Comparison of ENCODE assay signal across 23 cellular contexts in genomic region chrX:139026406-139027200, GRCh38.
A peak's percentile ranks its signal among the peaks of the same experiment; 100 is the strongest.
DNase-seq lines count a peak whose midpoint lies in the region; FAIRE-seq and TF ChIP-seq lines count a peak whose summit lies in the region.
"Had no signal": no experiment of that assay in that cellular context is flagged by ENCODE, and none has a peak within 500 bp of the region (broad histone marks: within the 10 kb centered on the region; RNA-seq: fewer than 3 reads in every experiment).

No MANE protein-coding gene starts in this region.

- H3K36me3 ChIP-seq in bronchial epithelial cell (ENCODE audit: control insufficient read depth, insufficient read depth, low read length) = no peaks in the 10 kb centered on the region

- no peak overlapping the region for H3K4me3 ChIP-seq in AG10803 (ENCODE audit: low read length)
- H3K4me3 ChIP-seq in bronchial epithelial cell (ENCODE audit: low read depth, low read length) = no peak overlapping the region

- no peaks in the 10 kb centered on the region for H3K27me3 ChIP-seq in bronchial epithelial cell (ENCODE audit: control insufficient read depth, insufficient read depth, low read length)

- DNase-seq in AG10803 (ENCODE audit: low read depth) = peak; percentile 4
- peak; percentile 84 for DNase-seq in M059J (ENCODE audit: low read depth)
- DNase-seq in bronchial epithelial cell (ENCODE audit: low read depth) = peak; percentile 29
- peak; percentile 5 for DNase-seq in myocyte (ENCODE audit: low read depth)
- DNase-seq in cerebellum (ENCODE audit: low spot score) = no peak
- DNase-seq in putamen (ENCODE audit: low spot score) = no peak
- no peak for DNase-seq in OCI-M2 (lab: John Stamatoyannopoulos, UW; ENCODE audit: unreplicated experiment)
- DNase-seq: C1 segment of cervical spinal cord; CD4-positive, alpha-beta memory T cell; COR-L47; IMR-90; KG1; NCI-H1092; NCI-H1417 treated with DMSO at 0.1 percent for 48 hours; NCI-H187; NCI-H2081 treated with DMSO at 0.1 percent for 48 hours; NCI-H2171; NCI-H226; NCI-H524; NCI-H774; NK-92 treated with Interleukin-12 subunit alpha and Interleukin-12 subunit beta, amount 100 ng/mL, for 24 hours; SHP77 had no signal

- TF ChIP-seq CTCF in AG10803 (conservative IDR thresholded peaks at IDR 0.05; ENCODE audit: low read length) (no peak), bronchial epithelial cell (IDR thresholded peaks at IDR 0.05; ENCODE audit: insufficient read depth, low read length, severe bottlenecking) (no peak)

- FAIRE-seq in bronchial epithelial cell (lab: Jason Lieb, UNC) = peak; percentile 36
- FAIRE-seq: G401.6 had no signal

Comparison
In these comparisons a context has a peak if more than half of its experiments do, and no peak if none do; other contexts are left out.
1. DNase-seq: peak in AG10803 (single experiment), M059J (single experiment), bronchial epithelial cell (single experiment) and myocyte (single experiment); none in cerebellum (single experiment), putamen (single experiment) and OCI-M2 (single experiment).